ENCODE assay signal across 17 cellular contexts in the genomic region with DNA sequence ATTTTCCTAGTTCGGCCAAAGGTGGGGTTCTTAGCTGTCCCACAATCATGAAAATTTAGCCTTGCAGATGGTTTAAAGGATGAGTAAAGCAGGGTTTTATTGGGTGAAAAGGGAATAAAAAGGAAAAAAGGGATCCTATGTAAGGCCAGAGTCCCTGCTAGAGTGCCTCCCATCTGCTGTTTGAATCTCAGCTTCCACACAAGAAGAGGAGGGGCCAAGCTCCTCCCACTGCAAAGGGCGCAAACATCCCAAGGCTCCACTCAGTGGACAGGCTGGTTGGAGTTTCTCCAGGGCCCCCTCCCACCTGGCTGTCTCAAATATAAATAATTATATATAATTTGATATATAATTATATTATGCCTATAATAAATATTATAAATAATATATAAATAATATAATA.
"Had no signal": no experiment of that assay in that cellular context is flagged by ENCODE, and none has a peak within 500 bp of the region (broad histone marks: within the 10 kb centered on the region; RNA-seq: fewer than 3 reads in every experiment).

No MANE protein-coding gene starts in this region.

- H3K27me3 Mint-ChIP-seq: activated CD4-positive, alpha-beta T cell treated with anti-CD3 and anti-CD28 coated beads, Interleukin-2, amount 10 ng/mL, durations not matched to agents 7 days and 5 days; activated CD8-positive, alpha-beta memory T cell treated with anti-CD3 and anti-CD28 coated beads, Interleukin-2, amount 10 ng/mL, durations not matched to agents 7 days and 5 days; activated naive CD8-positive, alpha-beta T cell; naive B cell had no signal

- H3K4me3 ChIP-seq: gastroesophageal sphincter, left lung, pancreas, sigmoid colon, spleen, stomach, testis, upper lobe of right lung had no signal

- H3K9me3 ChIP-seq: gastroesophageal sphincter, left lung, pancreas, sigmoid colon, stomach, testis, upper lobe of right lung had no signal

- H3K36me3 Mint-ChIP-seq: activated CD8-positive, alpha-beta memory T cell treated with anti-CD3 and anti-CD28 coated beads, Interleukin-2, amount 10 ng/mL, durations not matched to agents 7 days and 5 days; activated naive CD8-positive, alpha-beta T cell; naive B cell had no signal

- H3K27ac Mint-ChIP-seq: activated CD4-positive, alpha-beta T cell treated with anti-CD3 and anti-CD28 coated beads, Interleukin-2, amount 10 ng/mL, durations not matched to agents 7 days and 5 days; activated CD8-positive, alpha-beta memory T cell treated with anti-CD3 and anti-CD28 coated beads, Interleukin-2, amount 10 ng/mL, durations not matched to agents 7 days and 5 days; activated naive CD8-positive, alpha-beta T cell; naive B cell had no signal

- H3K27ac ChIP-seq: gastroesophageal sphincter, left lung, pancreas, sigmoid colon, spleen, stomach, testis, upper lobe of right lung had no signal

- ATAC-seq: activated CD8-positive, alpha-beta memory T cell treated with anti-CD3 and anti-CD28 coated beads, Interleukin-2, amount 10 ng/mL, durations not matched to agents 7 days and 5 days; gastroesophageal sphincter; left lung; pancreas; upper lobe of right lung had no signal

- H3K27me3 ChIP-seq: gastroesophageal sphincter, left lung, pancreas, sigmoid colon, spleen, stomach, testis, upper lobe of right lung had no signal

- DNase-seq: activated CD4-positive, alpha-beta T cell treated with anti-CD3 and anti-CD28 coated beads, Interleukin-2, amount 10 ng/mL, durations not matched to agents 7 days and 5 days; activated CD8-positive, alpha-beta memory T cell treated with anti-CD3 and anti-CD28 coated beads, Interleukin-2, amount 10 ng/mL, durations not matched to agents 7 days and 5 days; activated T-cell treated with anti-CD3 and anti-CD28 coated beads, Interleukin-2, amount 50 U/mL, for 1 hour; amniotic stem cell; caudate nucleus; mammary epithelial cell; naive B cell; pancreas; sigmoid colon; spleen; stimulated activated CD4-positive, alpha-beta T cell treated with anti-CD3 and anti-CD28 coated beads, Interleukin-1b, Interleukin-23, amount 100 ng/mL, for 48 hours; stomach; testis; upper lobe of right lung had no signal

- H3K9me3 Mint-ChIP-seq: activated CD4-positive, alpha-beta T cell treated with anti-CD3 and anti-CD28 coated beads, Interleukin-2, amount 10 ng/mL, durations not matched to agents 7 days and 5 days had no signal

- H3K4me1 Mint-ChIP-seq: activated CD4-positive, alpha-beta T cell treated with anti-CD3 and anti-CD28 coated beads, Interleukin-2, amount 10 ng/mL, durations not matched to agents 7 days and 5 days; activated CD8-positive, alpha-beta memory T cell treated with anti-CD3 and anti-CD28 coated beads, Interleukin-2, amount 10 ng/mL, durations not matched to agents 7 days and 5 days; naive B cell had no signal

- H3K4me3 Mint-ChIP-seq: activated CD4-positive, alpha-beta T cell treated with anti-CD3 and anti-CD28 coated beads, Interleukin-2, amount 10 ng/mL, durations not matched to agents 7 days and 5 days; activated CD8-positive, alpha-beta memory T cell treated with anti-CD3 and anti-CD28 coated beads, Interleukin-2, amount 10 ng/mL, durations not matched to agents 7 days and 5 days; activated naive CD8-positive, alpha-beta T cell; naive B cell had no signal

- H3K4me1 ChIP-seq: gastroesophageal sphincter, left lung, sigmoid colon, spleen, testis, upper lobe of right lung had no signal

- H3K36me3 ChIP-seq: gastroesophageal sphincter, left lung, pancreas, sigmoid colon, spleen, stomach, upper lobe of right lung had no signal
